In genomic region chr2:96763511-96764252, GRCh38 we compare ENCODE assay signal across 8 cellular contexts. TPM values are rescaled to one million over a fixed set of nuclear protein-coding genes. Genes with fewer than 3 reads are reported as not detected.
A peak's percentile ranks its signal among the peaks of the same experiment; 100 is the strongest.
DNase-seq lines count a peak whose midpoint lies in the region; ATAC-seq, FAIRE-seq and TF ChIP-seq lines count a peak whose summit lies in the region.

No MANE protein-coding gene starts in this region.

- H3K9me3 ChIP-seq in lower lobe of right lung (no peaks in the 10 kb centered on the region), tibial artery (no peaks in the 10 kb centered on the region)

- H3K36me3 ChIP-seq in bronchial epithelial cell (ENCODE audit: control insufficient read depth, insufficient read depth, low read length) (no peaks in the 10 kb centered on the region), lower lobe of right lung (no peaks in the 10 kb centered on the region), tibial artery (peaks cover 0 to 11% (median 0%) of the 10 kb centered on the region in 3 donors)

- no peak for FAIRE-seq in bronchial epithelial cell (lab: Jason Lieb, UNC)
- no peak for FAIRE-seq in frontal cortex (lab: Jason Lieb, UNC)

- TF ChIP-seq CTCF in bronchial epithelial cell (IDR thresholded peaks at IDR 0.05; ENCODE audit: insufficient read depth, low read length, severe bottlenecking): peak; percentile 53
- TF ChIP-seq CTCF in lower lobe of right lung (IDR thresholded peaks at IDR 0.05): peak; percentile 39
- peak; percentile 16 to 44 for TF ChIP-seq CTCF in tibial artery (IDR thresholded peaks at IDR 0.05)

- H3K27ac ChIP-seq in lower lobe of right lung: peak overlapping the region; percentile 9
- peak overlapping the region; percentile 52 to 61 for H3K27ac ChIP-seq in tibial artery

- intact Hi-C loops in lower lobe of right lung (cut with DNase I): no loop called here
- intact Hi-C loops in tibial artery (cut with DNase I; ENCODE audit: low total_unique reads): loop anchor here (5.0 kb wide), 1 partner anchor 126 kb away; the partner anchor contains the start of gene KANSL3

- ATAC-seq in lower lobe of right lung: peak in 1 of 2 donors; percentile 34
- ATAC-seq in HG02981 (IDR thresholded peaks at IDR 0.05; ENCODE audit: unreplicated experiment): no peak

- H3K4me3 ChIP-seq in bronchial epithelial cell (ENCODE audit: low read depth, low read length) (peak overlapping the region; percentile 27), lower lobe of right lung (peak overlapping the region; percentile 83), tibial artery (peak overlapping the region; percentile 40 to 78)

- DNase-seq in stimulated activated CD4-positive, alpha-beta T cell treated with anti-CD3 and anti-CD28 coated beads, Interleukin-15, amount 100 ng/mL, for 24 hours: peak; percentile 21
- DNase-seq in stimulated activated CD4-positive, alpha-beta T cell treated with anti-CD3 and anti-CD28 coated beads, Interleukin-2, amount 100 ng/mL, for 48 hours: no peak
- DNase-seq in NCI-H82 (lab: John Stamatoyannopoulos, UW) (peak; percentile 76), bronchial epithelial cell (ENCODE audit: low read depth) (peak; percentile 10), lower lobe of right lung (no peak), tibial artery (no peak), frontal cortex (ENCODE audit: low spot score in 2 of 2) (no peak)

- H3K4me1 ChIP-seq in lower lobe of right lung: peaks cover 55% of the 10 kb centered on the region
- H3K4me1 ChIP-seq in tibial artery: peaks cover 0 to 51% (median 38%) of the 10 kb centered on the region in 4 donors

- no peaks in the 10 kb centered on the region for H3K27me3 ChIP-seq in bronchial epithelial cell (ENCODE audit: control insufficient read depth, insufficient read depth, low read length)
- no peaks in the 10 kb centered on the region for H3K27me3 ChIP-seq in lower lobe of right lung (ENCODE audit: low read depth)
- no peaks in the 10 kb centered on the region for H3K27me3 ChIP-seq in tibial artery

RNA-seq across cellular contexts. Expression of gene CNNM4, which starts 3.0 kb away (rescaled TPM):
- total RNA-seq in bronchial epithelial cell (3.4 and 5.5 TPM in 2 replicates), lower lobe of right lung (15.7 TPM), frontal cortex (5.3 TPM)

RNA-seq across cellular contexts. Expression of gene LMAN2L, which starts 23.8 kb away (rescaled TPM):
- total RNA-seq in bronchial epithelial cell: 15.3 and 18.9 TPM in 2 replicates
- total RNA-seq in lower lobe of right lung: 20.9 TPM
- total RNA-seq in frontal cortex: 23.6 TPM

RNA-seq across cellular contexts. Expression of gene CNNM3, which starts 52.4 kb away (rescaled TPM):
- total RNA-seq in bronchial epithelial cell (5.9 and 6.1 TPM in 2 replicates), lower lobe of right lung (29.0 TPM), frontal cortex (11.8 TPM)

Comparison
In these comparisons a context has a peak if more than half of its experiments do, and no peak if none do; other contexts are left out.
1. DNase-seq: peak in stimulated activated CD4-positive, alpha-beta T cell treated with anti-CD3 and anti-CD28 coated beads, Interleukin-15, amount 100 ng/mL, for 24 hours (single experiment), NCI-H82 (single experiment) and bronchial epithelial cell (single experiment); none in stimulated activated CD4-positive, alpha-beta T cell treated with anti-CD3 and anti-CD28 coated beads, Interleukin-2, amount 100 ng/mL, for 48 hours (0 of 2), lower lobe of right lung (single experiment), tibial artery (0 of 2) and frontal cortex (0 of 2).
2. H3K4me3 ChIP-seq: peak in every context shown above with its lines; median percentile 83 in lower lobe of right lung; 59 in tibial artery; 27 in bronchial epithelial cell.
3. Peak in every context shown above with its lines, with median percentiles within 50 percentile points of each other: CTCF ChIP-seq.